ENCODE assay signal across 8 cellular contexts in the genomic region with DNA sequence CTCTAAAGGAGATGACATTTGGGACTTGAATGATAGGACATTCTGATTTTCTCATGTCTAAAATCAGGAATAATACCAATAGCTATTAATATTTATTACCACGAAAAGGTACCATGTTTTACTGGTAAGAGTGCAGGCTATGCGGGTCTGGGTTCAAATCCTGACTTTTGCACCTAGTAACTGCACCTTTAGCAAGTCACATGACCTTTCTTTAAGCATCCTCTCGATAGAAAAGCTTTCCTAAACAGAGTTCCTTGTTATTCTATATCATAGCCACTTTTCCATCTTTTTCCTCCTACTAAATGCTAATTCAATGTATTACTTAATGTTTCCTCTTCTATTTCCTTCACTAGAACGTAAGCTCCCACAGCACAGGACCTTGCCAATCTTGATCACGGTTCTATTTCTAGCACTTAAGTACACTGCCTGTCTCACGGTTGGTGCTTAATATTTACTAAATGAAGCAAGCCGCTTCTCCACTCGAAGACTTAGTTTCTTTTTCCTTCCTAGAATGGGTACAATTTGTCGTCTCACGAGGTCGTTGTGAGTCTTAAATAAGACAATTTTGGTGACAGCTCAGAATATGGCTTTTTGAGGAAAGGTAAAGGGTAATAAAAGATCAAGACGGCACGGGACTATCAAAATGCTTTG. TPM values are rescaled to one million over a fixed set of nuclear protein-coding genes. Genes with fewer than 3 reads are reported as not detected.
DNase-seq lines count a peak whose midpoint lies in the region; ATAC-seq and TF ChIP-seq lines count a peak whose summit lies in the region.

No MANE protein-coding gene starts in this region.

- H3K36me3 ChIP-seq in Karpas-422 (ENCODE audit: insufficient read depth, low read length) = peaks cover 12% of the 10 kb centered on the region
- H3K36me3 ChIP-seq in mesendoderm (ENCODE audit: control insufficient read depth, insufficient read depth, low read length) = peaks cover 4% of the 10 kb centered on the region

- H3K27me3 ChIP-seq in Karpas-422 (ENCODE audit: low read length) (no peaks in the 10 kb centered on the region), mesendoderm (ENCODE audit: insufficient read depth, low read length, poor library complexity) (no peaks in the 10 kb centered on the region)

- ATAC-seq in GM21423 (IDR thresholded peaks at IDR 0.05; ENCODE audit: unreplicated experiment) = no peak

- H3K4me3 ChIP-seq in Karpas-422 (ENCODE audit: low read length) (peak overlapping the region; percentile 79), cardiac fibroblast (replicated peaks in 1 of 2; ENCODE audit: low read depth in 2 of 2, low read length in 2 of 2) (peak overlapping the region; percentile 86 to 96), mesendoderm (ENCODE audit: low read length) (peak overlapping the region; percentile 93)

- TF ChIP-seq CTCF in C4-2B (conservative IDR thresholded peaks at IDR 0.05) = no peak
- TF ChIP-seq CTCF in cardiac fibroblast (IDR thresholded peaks at IDR 0.05; ENCODE audit: low read depth, low read length) = no peak

- H3K27ac ChIP-seq in C4-2B (peak overlapping the region; percentile 86), Karpas-422 (ENCODE audit: low read length) (peak overlapping the region; percentile 50), mesendoderm (ENCODE audit: low read depth, low read length) (no peak overlapping the region)

- WGBS in mesendoderm (ENCODE audit: extremely low coverage, insufficient coverage, low lambda C conversion rate) = no CpG with 5 or more reads among the region's 13 CpGs

- H3K79me2 ChIP-seq in Karpas-422 (ENCODE audit: low read length) = peaks cover 91% of the 10 kb centered on the region
- H3K79me2 ChIP-seq in mesendoderm (ENCODE audit: control insufficient read depth, insufficient read depth, low read length) = peaks cover 14% of the 10 kb centered on the region

- DNase-seq in Karpas-422 (peak; percentile 60), cardiac fibroblast (ENCODE audit: low read depth in 2 of 2) (peak; percentile 20 to 42), mesendoderm (no peak), NCI-H2107 treated with DMSO at 0.1 percent for 48 hours (lab: John Stamatoyannopoulos, UW; ENCODE audit: unreplicated experiment) (no peak), DMS153 (lab: John Stamatoyannopoulos, UW) (no peak), NCI-H1105 (lab: John Stamatoyannopoulos, UW) (no peak)

- H3K4me2 ChIP-seq in Karpas-422 (ENCODE audit: low read depth, low read length, poor library complexity, severe bottlenecking) (peak overlapping the region; percentile 92), mesendoderm (ENCODE audit: low read length) (peak overlapping the region; percentile 88)

- no peak overlapping the region for H2BK15ac ChIP-seq in mesendoderm (replicated peaks; ENCODE audit: low read depth)

- H3K79me1 ChIP-seq in mesendoderm (ENCODE audit: low read length) = peaks cover 14% of the 10 kb centered on the region

- peak overlapping the region; percentile 92 for H3K56ac ChIP-seq in mesendoderm (ENCODE audit: low read length)

- no peak overlapping the region for H4K5ac ChIP-seq in mesendoderm (ENCODE audit: low read length)

- no peak overlapping the region for H3K4ac ChIP-seq in mesendoderm (ENCODE audit: low read depth, low read length)

- H3K18ac ChIP-seq in mesendoderm (ENCODE audit: low read length) = no peak overlapping the region

- H2AFZ ChIP-seq in Karpas-422 (ENCODE audit: low read length) = peak overlapping the region; percentile 38

- no peak overlapping the region for H3K23ac ChIP-seq in mesendoderm (ENCODE audit: low read length)

- no peak overlapping the region for H2BK5ac ChIP-seq in mesendoderm (ENCODE audit: low read length)

- no peak overlapping the region for H4K8ac ChIP-seq in mesendoderm (ENCODE audit: low read depth, low read length)

- H3K9me2 ChIP-seq in Karpas-422 (replicated peaks; ENCODE audit: insufficient read depth, low read length) = no peaks in the 10 kb centered on the region

- H2AK5ac ChIP-seq in mesendoderm (ENCODE audit: low read length) = no peak overlapping the region

- no peaks in the 10 kb centered on the region for H3K9me3 ChIP-seq in Karpas-422 (ENCODE audit: low read length)

- H4K20me1 ChIP-seq in Karpas-422 (ENCODE audit: insufficient read depth, low read depth, low read length) = peaks cover 3% of the 10 kb centered on the region; the same call in 1 of the 2 replicates

- H3K9ac ChIP-seq in Karpas-422 (ENCODE audit: low read length) (peak overlapping the region; percentile 93), mesendoderm (ENCODE audit: low read length) (peak overlapping the region; percentile 82)

- H2BK120ac ChIP-seq in mesendoderm (ENCODE audit: low read depth, low read length) = no peak overlapping the region

- H3K4me1 ChIP-seq in Karpas-422 (ENCODE audit: low read length) (peaks cover 25% of the 10 kb centered on the region), mesendoderm (ENCODE audit: control insufficient read depth, low read depth, low read length) (peaks cover 4% of the 10 kb centered on the region)

RNA-seq across cellular contexts. Expression of gene RBM18, which starts 0.8 kb away (rescaled TPM):
- total RNA-seq in Karpas-422 (2014; rRNA removed; shearing (Covaris generic); ENCODE audit: low replicate concordance) = 8.5 and 14.5 TPM in 2 replicates
- polyA plus RNA-seq in mesendoderm (2013, experiment 1 of 2) = 12.4 TPM
- 12.2 TPM for polyA plus RNA-seq in mesendoderm (2013, experiment 2 of 2)

RNA-seq across cellular contexts. Expression of gene MRRF, which starts 0.9 kb away (rescaled TPM):
- total RNA-seq in Karpas-422 (2014; rRNA removed; shearing (Covaris generic); ENCODE audit: low replicate concordance) = 36.3 and 67.3 TPM in 2 replicates
- 40.9 TPM for polyA plus RNA-seq in mesendoderm (2013, experiment 1 of 2)
- 41.5 TPM for polyA plus RNA-seq in mesendoderm (2013, experiment 2 of 2)

RNA-seq across cellular contexts. Expression of gene LHX6, which starts 35.1 kb away (rescaled TPM):
- not detected in 2 replicates for total RNA-seq in Karpas-422 (2014; rRNA removed; shearing (Covaris generic); ENCODE audit: low replicate concordance)
- polyA plus RNA-seq in mesendoderm (2013, experiment 1 of 2) = 0.55 TPM
- polyA plus RNA-seq in mesendoderm (2013, experiment 2 of 2) = 0.88 TPM

Comparison
In these comparisons a context has a peak if more than half of its experiments do, and no peak if none do; other contexts are left out.
1. DNase-seq: peak in Karpas-422 (single experiment) and cardiac fibroblast (2 of 2); none in mesendoderm (single experiment), NCI-H2107 treated with DMSO at 0.1 percent for 48 hours (single experiment), DMS153 (single experiment) and NCI-H1105 (single experiment).
2. Peak in every context shown above with its lines, with median percentiles within 50 percentile points of each other: H3K4me3 ChIP-seq.